ENCODE assay signal across 14 cellular contexts in the genomic region with DNA sequence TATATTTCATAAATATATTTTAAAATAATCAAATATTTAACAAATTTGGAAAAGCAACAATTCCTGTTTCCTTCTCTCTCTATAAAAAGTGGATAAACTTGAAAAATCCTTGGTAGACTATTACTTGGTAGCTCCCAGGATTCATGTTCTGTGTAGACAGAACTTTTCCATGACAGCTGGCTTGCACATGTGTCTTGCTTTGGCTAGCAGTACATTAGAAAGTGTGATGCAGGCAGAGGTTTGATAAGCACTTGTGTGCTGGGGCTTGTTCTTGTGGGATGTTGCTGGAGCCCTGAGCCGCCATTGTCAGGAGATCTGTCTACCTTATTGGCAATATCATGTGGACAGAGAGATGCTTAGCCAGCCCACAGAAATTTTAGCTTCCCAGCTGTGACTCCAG.
DNase-seq lines count a peak whose midpoint lies in the region; TF ChIP-seq lines count a peak whose summit lies in the region.
"Had no signal": no experiment of that assay in that cellular context is flagged by ENCODE, and none has a peak within 500 bp of the region (broad histone marks: within the 10 kb centered on the region; RNA-seq: fewer than 3 reads in every experiment).

No MANE protein-coding gene starts in this region.

- H3K4me3 ChIP-seq in AG10803 (ENCODE audit: low read length) = no peak overlapping the region
- H3K4me3 ChIP-seq in osteoblast (ENCODE audit: insufficient read depth, low read length) = no peak overlapping the region
- H3K4me3 ChIP-seq: BLaER1 treated with 17β-estradiol and CSF1 and Interleukin-3, amounts not matched to agents 10 nM and 100 nM had no signal

- H3K4me2 ChIP-seq in osteoblast (ENCODE audit: insufficient read depth, low read length) = no peak overlapping the region
- H3K4me2 ChIP-seq: BLaER1 treated with 17β-estradiol and CSF1 and Interleukin-3, amounts not matched to agents 10 nM and 100 nM had no signal

- no peaks in the 10 kb centered on the region for H3K27me3 ChIP-seq in osteoblast (ENCODE audit: insufficient read depth, low read length)
- H3K27me3 ChIP-seq: BLaER1 treated with 17β-estradiol and CSF1 and Interleukin-3, amounts not matched to agents 10 nM and 100 nM had no signal

- H4K20me1 ChIP-seq in osteoblast (ENCODE audit: insufficient read depth, low read length) = no peaks in the 10 kb centered on the region
- H4K20me1 ChIP-seq: BLaER1 treated with 17β-estradiol and CSF1 and Interleukin-3, amounts not matched to agents 10 nM and 100 nM had no signal

- no peaks in the 10 kb centered on the region for H3K4me1 ChIP-seq in osteoblast (ENCODE audit: insufficient read depth, low read length)

- no peaks in the 10 kb centered on the region for H3K36me3 ChIP-seq in osteoblast (ENCODE audit: insufficient read depth, low read length)
- H3K36me3 ChIP-seq: BLaER1 treated with 17β-estradiol and CSF1 and Interleukin-3, amounts not matched to agents 10 nM and 100 nM had no signal

- no peaks in the 10 kb centered on the region for H3K79me2 ChIP-seq in osteoblast (ENCODE audit: insufficient read depth, low read length)

- peak; percentile 35 for DNase-seq in NCI-H82 (lab: John Stamatoyannopoulos, UW)
- no peak for DNase-seq in NCI-H82 treated with DMSO at 0.1 percent for 48 hours (lab: John Stamatoyannopoulos, UW; ENCODE audit: unreplicated experiment)
- DNase-seq in AG10803 (ENCODE audit: low read depth) = peak; percentile 15
- peak; percentile 57 for DNase-seq in NCI-H69 (lab: John Stamatoyannopoulos, UW)
- DNase-seq in osteoblast (ENCODE audit: insufficient read length, low spot score, missing footprints) = peak; percentile 52
- DNase-seq in NCI-H1092 treated with DMSO at 0.1 percent for 48 hours (lab: John Stamatoyannopoulos, UW) = no peak
- DNase-seq in DMS153 treated with DMSO at 0.1 percent for 48 hours (lab: John Stamatoyannopoulos, UW; ENCODE audit: unreplicated experiment) = no peak
- DNase-seq: 8988T; Calu3; CD8-positive, alpha-beta T cell; DMS79; GDM1; H9 had no signal

- no peak overlapping the region for H3K27ac ChIP-seq in osteoblast (ENCODE audit: low read depth, low read length)
- H3K27ac ChIP-seq: BLaER1 treated with 17β-estradiol and CSF1 and Interleukin-3, amounts not matched to agents 10 nM and 100 nM had no signal

- TF ChIP-seq CTCF in AG10803 (conservative IDR thresholded peaks at IDR 0.05; ENCODE audit: low read length) (no peak), osteoblast (IDR thresholded peaks at IDR 0.05; ENCODE audit: extremely low read depth, low read depth, low read length) (no peak)

- no peak overlapping the region for H2AFZ ChIP-seq in osteoblast (ENCODE audit: low read length)

- no peaks in the 10 kb centered on the region for H3K9me3 ChIP-seq in osteoblast (ENCODE audit: low read depth, low read length)
- H3K9me3 ChIP-seq: BLaER1 treated with 17β-estradiol and CSF1 and Interleukin-3, amounts not matched to agents 10 nM and 100 nM had no signal

Comparison
In these comparisons a context has a peak if more than half of its experiments do, and no peak if none do; other contexts are left out.
1. DNase-seq: peak in NCI-H82 (single experiment), AG10803 (single experiment), NCI-H69 (single experiment) and osteoblast (single experiment); none in NCI-H82 treated with DMSO at 0.1 percent for 48 hours (single experiment), NCI-H1092 treated with DMSO at 0.1 percent for 48 hours (single experiment) and DMS153 treated with DMSO at 0.1 percent for 48 hours (single experiment).